Comparison of ENCODE assay signal across 1 cellular context in genomic region chr2:112585873-112586477, GRCh38.
A peak's percentile ranks its signal among the peaks of the same experiment; 100 is the strongest.
TF ChIP-seq lines count a peak whose summit lies in the region.

No MANE protein-coding gene starts in this region.

TF ChIP-seq in HepG2, 621 proteins besides CTCF, POLR2A, EP300 and RAD21:
- TF ChIP-seq ZSCAN29 (CRISPR knock-in tag; conservative IDR thresholded peaks at IDR 0.05) (no peak), ASH2L (IDR thresholded peaks at IDR 0.05; ENCODE audit: insufficient read length, low read depth, low read length) (no peak), KDM4B (CRISPR knock-in tag; IDR thresholded peaks at IDR 0.05) (no peak), NFYC (CRISPR knock-in tag; IDR thresholded peaks at IDR 0.05) (no peak), ZNF274 (CRISPR knock-in tag; IDR thresholded peaks at IDR 0.05) (0 out of 2 replicates have a peak, but pooled peaks have one; percentile 27), ZNF143 (CRISPR knock-in tag; IDR thresholded peaks at IDR 0.05) (0 out of 2 replicates have a peak, but pooled peaks have one; percentile 18), ZNF839 (CRISPR knock-in tag; IDR thresholded peaks at IDR 0.05; ENCODE audit: borderline replicate concordance) (peak; percentile 6; the same call in 1 of the 2 replicates), ZBTB33 (CRISPR knock-in tag; IDR thresholded peaks at IDR 0.05) (peak; percentile 87), AGO2 (optimal IDR thresholded peaks at IDR 0.05; ENCODE audit: low read depth, low read length) (peak; percentile 19), ZNF564 (CRISPR knock-in tag; IDR thresholded peaks at IDR 0.05) (no peak), ZBTB38 (CRISPR knock-in tag; IDR thresholded peaks at IDR 0.05) (peak; percentile 67; the same call in 1 of the 2 replicates), SNRNP70 (IDR thresholded peaks at IDR 0.05; ENCODE audit: low read depth, low read length) (no peak), NFKB2 (CRISPR knock-in tag; IDR thresholded peaks at IDR 0.05; ENCODE audit: borderline replicate concordance) (no peak; the same call in 1 of the 2 replicates), ESRRA (CRISPR knock-in tag; IDR thresholded peaks at IDR 0.05; ENCODE audit: low read depth) (no peak)
- TF ChIP-seq, protein P1, sequence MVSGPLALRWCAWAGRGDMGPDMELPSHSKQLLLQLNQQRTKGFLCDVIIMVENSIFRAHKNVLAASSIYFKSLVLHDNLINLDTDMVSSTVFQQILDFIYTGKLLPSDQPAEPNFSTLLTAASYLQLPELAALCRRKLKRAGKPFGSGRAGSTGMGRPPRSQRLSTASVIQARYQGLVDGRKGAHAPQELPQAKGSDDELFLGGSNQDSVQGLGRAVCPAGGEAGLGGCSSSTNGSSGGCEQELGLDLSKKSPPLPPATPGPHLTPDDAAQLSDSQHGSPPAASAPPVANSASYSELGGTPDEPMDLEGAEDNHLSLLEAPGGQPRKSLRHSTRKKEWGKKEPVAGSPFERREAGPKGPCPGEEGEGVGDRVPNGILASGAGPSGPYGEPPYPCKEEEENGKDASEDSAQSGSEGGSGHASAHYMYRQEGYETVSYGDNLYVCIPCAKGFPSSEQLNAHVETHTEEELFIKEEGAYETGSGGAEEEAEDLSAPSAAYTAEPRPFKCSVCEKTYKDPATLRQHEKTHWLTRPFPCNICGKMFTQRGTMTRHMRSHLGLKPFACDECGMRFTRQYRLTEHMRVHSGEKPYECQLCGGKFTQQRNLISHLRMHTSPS (CRISPR knock-in tag; IDR thresholded peaks at IDR 0.05; ENCODE audit: low read depth), result no peak
- TF ChIP-seq, protein P2, sequence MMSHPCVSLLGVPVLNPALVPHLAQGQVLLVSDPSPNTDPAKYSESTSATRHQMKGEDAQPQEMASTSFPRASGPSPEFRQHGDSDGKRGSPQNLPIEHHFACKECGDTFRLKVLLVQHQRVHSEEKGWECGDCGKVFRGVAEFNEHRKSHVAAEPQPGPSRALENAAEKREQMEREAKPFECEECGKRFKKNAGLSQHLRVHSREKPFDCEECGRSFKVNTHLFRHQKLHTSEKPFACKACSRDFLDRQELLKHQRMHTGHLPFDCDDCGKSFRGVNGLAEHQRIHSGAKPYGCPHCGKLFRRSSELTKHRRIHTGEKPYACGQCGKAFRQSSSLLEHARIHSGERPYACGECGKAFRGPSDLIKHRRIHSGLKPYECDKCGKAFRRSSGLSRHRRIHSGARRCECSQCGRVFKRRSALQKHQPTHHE (CRISPR knock-in tag; IDR thresholded peaks at IDR 0.05; ENCODE audit: borderline replicate concordance), result no peak
